Comparison of ENCODE assay signal across 9 cellular contexts in the genomic region with DNA sequence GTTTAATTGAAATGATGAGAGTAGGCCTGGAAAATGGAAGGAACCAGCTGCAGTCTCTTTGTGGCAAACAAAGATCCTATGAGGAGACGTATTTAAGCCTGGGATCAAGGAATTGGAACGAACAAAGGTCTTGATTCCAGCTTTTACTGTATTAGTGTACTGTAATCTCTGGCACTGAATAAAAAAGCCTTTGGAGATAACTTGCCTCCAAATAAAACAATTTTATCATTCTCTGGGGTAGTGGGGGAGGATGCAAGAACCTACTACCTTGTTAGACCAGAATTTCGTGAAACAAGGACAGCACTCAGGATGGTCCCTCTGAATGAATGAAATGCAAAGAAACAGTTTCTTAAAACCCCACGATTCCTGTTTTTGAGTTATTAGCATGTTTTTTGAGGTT.
"Had no signal": no experiment of that assay in that cellular context is flagged by ENCODE, and none has a peak within 500 bp of the region (broad histone marks: within the 10 kb centered on the region; RNA-seq: fewer than 3 reads in every experiment).

No MANE protein-coding gene starts in this region.

- H3K36me3 Mint-ChIP-seq: IgD-negative memory B cell had no signal

- H3K9me3 ChIP-seq: HAP-1 had no signal

- H3K27ac Mint-ChIP-seq: HFFc6, IgD-negative memory B cell had no signal

- H3K9ac ChIP-seq: GM23248 had no signal

- H3K27me3 Mint-ChIP-seq: IgD-negative memory B cell had no signal

- DNase-seq: GM23248, H7, HFFc6, KBM-7 had no signal

- H3K36me3 ChIP-seq: HAP-1 had no signal

- ATAC-seq: HCT116, HepG2 had no signal

- FAIRE-seq: HepG2 had no signal

- H3K4me3 ChIP-seq: GM23248, HAP-1 had no signal

- H3K27ac ChIP-seq: GM23248, HL-60 had no signal

- H3K4me1 ChIP-seq: HAP-1 had no signal

- H3K4me3 Mint-ChIP-seq: HFFc6, IgD-negative memory B cell had no signal
